In genomic region chr10:44240766-44241165, GRCh38 we compare ENCODE assay signal across 24 cellular contexts.
"Had no signal": no experiment of that assay in that cellular context is flagged by ENCODE, and none has a peak within 500 bp of the region (broad histone marks: within the 10 kb centered on the region; RNA-seq: fewer than 3 reads in every experiment).

No MANE protein-coding gene starts in this region.

- H3K9me3 Mint-ChIP-seq: central memory CD8-positive, alpha-beta T cell had no signal

- H3K27ac Mint-ChIP-seq: activated naive CD4-positive, alpha-beta T cell treated with anti-CD3 and anti-CD28 coated beads, Interleukin-2, amount 50 U/mL, for 72 hours; immature natural killer cell; naive thymus-derived CD8-positive, alpha-beta T cell; stimulated activated naive CD8-positive, alpha-beta T cell treated with anti-CD3 and anti-CD28 coated beads, Interleukin-15, Interleukin-2, amounts not matched to agents 100 ng/mL and 50 ng/mL, for 24 hours had no signal

- H3K36me3 ChIP-seq: brain microvascular endothelial cell, esophagus squamous epithelium, neutrophil, tibial artery, WERI-Rb-1 had no signal

- H3K9me3 ChIP-seq: esophagus squamous epithelium, neutrophil, tibial artery had no signal

- DNase-seq: activated CD4-positive, CD25-positive, alpha-beta regulatory T cell treated with anti-CD3 and anti-CD28 coated beads, Interleukin-2, amount 50 U/mL, for 72 hours; activated T-cell treated with anti-CD3 and anti-CD28 coated beads, Interleukin-2, amount 50 U/mL, for 1 hour; aorta; brain microvascular endothelial cell; effector memory CD4-positive, alpha-beta T cell; esophagus squamous epithelium; foreskin keratinocyte; immature natural killer cell; kidney glomerular epithelial cell; mesendoderm; naive thymus-derived CD8-positive, alpha-beta T cell; right cardiac atrium; stimulated activated CD4-positive, alpha-beta T cell treated with anti-CD3 and anti-CD28 coated beads, Interleukin-12 subunit alpha, Interleukin-12 subunit beta, amount 100 ng/mL, for 4 hours; stimulated activated CD4-positive, alpha-beta T cell treated with anti-CD3 and anti-CD28 coated beads, Interleukin-4, amount 100 ng/mL, for 4 hours; substantia nigra; T-helper 1 cell; tibial artery; WERI-Rb-1 had no signal

- H3K36me3 Mint-ChIP-seq: activated naive CD4-positive, alpha-beta T cell treated with anti-CD3 and anti-CD28 coated beads, Interleukin-2, amount 50 U/mL, for 72 hours; immature natural killer cell; naive thymus-derived CD8-positive, alpha-beta T cell had no signal

- H3K27me3 Mint-ChIP-seq: stimulated activated naive CD8-positive, alpha-beta T cell treated with anti-CD3 and anti-CD28 coated beads, Interleukin-15, Interleukin-2, amounts not matched to agents 100 ng/mL and 50 ng/mL, for 24 hours had no signal

- H3K4me3 ChIP-seq: esophagus squamous epithelium, hepatocyte, tibial artery had no signal

- H3K4me3 Mint-ChIP-seq: central memory CD8-positive, alpha-beta T cell; immature natural killer cell; naive thymus-derived CD8-positive, alpha-beta T cell; stimulated activated naive CD8-positive, alpha-beta T cell treated with anti-CD3 and anti-CD28 coated beads, Interleukin-15, Interleukin-2, amounts not matched to agents 100 ng/mL and 50 ng/mL, for 24 hours had no signal

- H3K4me1 Mint-ChIP-seq: central memory CD8-positive, alpha-beta T cell; immature natural killer cell had no signal

- H3K27ac ChIP-seq: brain microvascular endothelial cell, esophagus squamous epithelium, foreskin keratinocyte, hepatocyte, neutrophil, parathyroid adenoma, tibial artery, WERI-Rb-1 had no signal

- H3K27me3 ChIP-seq: brain microvascular endothelial cell, esophagus squamous epithelium, foreskin keratinocyte, hepatocyte, neutrophil, tibial artery had no signal

- H3K4me1 ChIP-seq: esophagus squamous epithelium, foreskin keratinocyte, tibial artery had no signal
